In genomic region chr15:78946493-78946892, GRCh38 we compare ENCODE assay signal across 28 cellular contexts. TPM values are rescaled to one million over a fixed set of nuclear protein-coding genes. Genes with fewer than 3 reads are reported as not detected.
A peak's percentile ranks its signal among the peaks of the same experiment; 100 is the strongest.
DNase-seq lines count a peak whose midpoint lies in the region; ATAC-seq, FAIRE-seq and TF ChIP-seq lines count a peak whose summit lies in the region.
"Had no signal": no experiment of that assay in that cellular context is flagged by ENCODE, and none has a peak within 500 bp of the region (broad histone marks: within the 10 kb centered on the region; RNA-seq: fewer than 3 reads in every experiment).

No MANE protein-coding gene starts in this region.

- H3K27ac Mint-ChIP-seq in T-helper 17 cell (peak overlapping the region; percentile 16), memory B cell (peak overlapping the region; percentile 95)
- H3K27ac Mint-ChIP-seq: activated CD4-positive, alpha-beta T cell treated with anti-CD3 and anti-CD28 coated beads for 36 hours had no signal

- peaks cover 1% of the 10 kb centered on the region for H3K9me3 Mint-ChIP-seq in memory B cell

- ATAC-seq in HepG2 (no peak), right lobe of liver (no peak), T-helper 17 cell (no peak), memory B cell (ENCODE audit: low read depth) (no peak)
- ATAC-seq: activated CD4-positive, alpha-beta T cell treated with anti-CD3 and anti-CD28 coated beads for 36 hours; HCT116 had no signal

- TF ChIP-seq POLR2A in HepG2 (IDR thresholded peaks at IDR 0.05; ENCODE audit: insufficient read depth in 1 of 2, low read depth in 2 of 2, low read length in 2 of 2) (no peak), right lobe of liver (IDR thresholded peaks at IDR 0.05) (no peak)

- no peak overlapping the region for H3K9ac ChIP-seq in HepG2 (ENCODE audit: insufficient read depth, low read depth, low read length)

- TF ChIP-seq CTCF in HepG2 (CRISPR knock-in tag; IDR thresholded peaks at IDR 0.05) (no peak), right lobe of liver (IDR thresholded peaks at IDR 0.05) (no peak)

- no peaks in the 10 kb centered on the region; a peak in 2 of 5 replicates for H3K27me3 ChIP-seq in HepG2 (ENCODE audit: control insufficient read depth in 1 of 2, insufficient read depth in 2 of 2, low read length in 2 of 2)
- H3K27me3 ChIP-seq in right lobe of liver = no peaks in the 10 kb centered on the region
- H3K27me3 ChIP-seq: thyroid gland had no signal

- no peak overlapping the region for H3K27ac ChIP-seq in HepG2 (ENCODE audit: extremely low read length, insufficient read depth, low read length)
- no peak overlapping the region for H3K27ac ChIP-seq in right lobe of liver
- H3K27ac ChIP-seq: brain microvascular endothelial cell, thyroid gland, VCaP had no signal

- H3K79me2 ChIP-seq in HepG2 (ENCODE audit: insufficient read depth, low read length) = peaks cover 27% of the 10 kb centered on the region

- no TSS peak for BruUV-seq in HepG2 (replicated peaks; lab: Mats Ljungman, UMichigan)

- in situ Hi-C loops in HepG2 (cut with HindIII; ENCODE audit: extremely low pct_ligation_motif_present, low pct_unique_long_range_greater_than_20kb) = loop anchor here (5.0 kb wide), 1 partner anchor 61 kb away; no protein-coding TSS in a partner anchor

- H3K36me3 ChIP-seq in HepG2 (replicated peaks in 1 of 2; ENCODE audit: control insufficient read depth in 1 of 2, insufficient read depth in 2 of 2, low read length in 2 of 2) (no peaks in the 10 kb centered on the region), right lobe of liver (no peaks in the 10 kb centered on the region)
- H3K36me3 ChIP-seq: brain microvascular endothelial cell, thyroid gland had no signal

- intact Hi-C loops in HepG2 (cut with micrococcal nuclease; ENCODE audit: unreplicated experiment) (loop anchor here (10.0 kb wide), 1 partner anchor 48 kb away; no protein-coding TSS in a partner anchor), right lobe of liver (cut with DNase I) (no loop called here)

- 51% methylated on average over 5 of the region's 5 CpGs for WGBS in HepG2 (ENCODE audit: low lambda C conversion rate)
- WGBS in right lobe of liver (ENCODE audit: insufficient coverage, low coverage, low lambda C conversion rate, missing lambda C conversion rate) = 100% methylated on average over 4 of the region's 5 CpGs

- no peak for FAIRE-seq in HepG2 (lab: Jason Lieb, UNC)
- FAIRE-seq: GM12892 had no signal

- H3K4me1 ChIP-seq in HepG2 (ENCODE audit: insufficient read depth, low read length) (peaks cover 78% of the 10 kb centered on the region), right lobe of liver (peaks cover 0 to 41% (median 14%) of the 10 kb centered on the region in 4 donors)

- H3K27me3 Mint-ChIP-seq in T-helper 17 cell (no peaks in the 10 kb centered on the region), memory B cell (no peaks in the 10 kb centered on the region)

- no peak overlapping the region; the same call in 1 of the 2 replicates for H3K4me2 ChIP-seq in HepG2 (ENCODE audit: low read depth, low read length)
- H3K4me2 ChIP-seq: smooth muscle cell had no signal

- H3K9me3 ChIP-seq in HepG2 (ENCODE audit: low read length) = no peaks in the 10 kb centered on the region
- H3K9me3 ChIP-seq in right lobe of liver = no peaks in the 10 kb centered on the region
- no peaks in the 10 kb centered on the region for H3K9me3 ChIP-seq in T-helper 17 cell (ENCODE audit: control insufficient read depth, low read length, poor library complexity, severe bottlenecking)
- H3K9me3 ChIP-seq: Caco-2, thyroid gland had no signal

- H3K4me1 Mint-ChIP-seq in T-helper 17 cell = peaks cover 27% of the 10 kb centered on the region
- H3K4me1 Mint-ChIP-seq in memory B cell = peaks cover 30% of the 10 kb centered on the region

- no peaks in the 10 kb centered on the region for H4K20me1 ChIP-seq in HepG2 (ENCODE audit: insufficient read depth, low read length)

- H3K4me3 Mint-ChIP-seq in T-helper 17 cell = peak overlapping the region; percentile 39
- H3K4me3 Mint-ChIP-seq in memory B cell = no peak overlapping the region
- H3K4me3 Mint-ChIP-seq: activated CD4-positive, alpha-beta T cell treated with anti-CD3 and anti-CD28 coated beads for 36 hours had no signal

- H2AFZ ChIP-seq in HepG2 (ENCODE audit: low read length) = no peak overlapping the region

- no peaks in the 10 kb centered on the region for H3K36me3 Mint-ChIP-seq in T-helper 17 cell (ENCODE audit: low read depth)
- H3K36me3 Mint-ChIP-seq in memory B cell = no peaks in the 10 kb centered on the region

- DNase-seq in HepG2 (ENCODE audit: low spot score) = no peak
- DNase-seq in right lobe of liver = no peak
- no peak for DNase-seq in T-helper 17 cell
- DNase-seq in memory B cell (ENCODE audit: low spot score in 2 of 2) = no peak
- DNase-seq in AML-193 (lab: John Stamatoyannopoulos, UW) = no peak
- no peak for DNase-seq in stimulated activated naive CD4-positive, alpha-beta T cell (lab: John Stamatoyannopoulos, UW)
- DNase-seq in NCI-H1048 (lab: John Stamatoyannopoulos, UW) = no peak
- DNase-seq: ACHN; activated CD4-positive, alpha-beta T cell treated with anti-CD3 and anti-CD28 coated beads for 36 hours; activated gamma-delta T cell treated with Interleukin-2 at 50 U/mL for 16 hours; brain microvascular endothelial cell; Caco-2; DMS53; hippocampal formation; MV-4-11; NCI-H146; NCI-H226; NCI-H526 treated with DMSO at 0.1 percent for 48 hours; NK-92 treated with Interleukin-12 subunit alpha and Interleukin-12 subunit beta, amount 100 ng/mL, for 24 hours; SHP77; stimulated activated CD4-positive, alpha-beta T cell treated with anti-CD3 and anti-CD28 coated beads, Interleukin-2, amount 100 ng/mL, for 24 hours; T-helper 9 cell; thyroid gland had no signal

- no peak for TF ChIP-seq RAD21 in HepG2 (CRISPR knock-in tag; IDR thresholded peaks at IDR 0.05)

- POLR2A ChIA-PET in HepG2 (lab: Yijun Ruan, JAX) = no interaction called here

- CTCF ChIA-PET in HepG2 (lab: Yijun Ruan, JAX; ENCODE audit: low intra/inter-chr PET ratio, low total read pairs) = no interaction called here

- TF ChIP-seq EP300 in HepG2 (IDR thresholded peaks at IDR 0.05; ENCODE audit: low read depth in 2 of 2, low read length in 2 of 2) = no peak
- no peak for TF ChIP-seq EP300 in HepG2 (CRISPR knock-in tag; IDR thresholded peaks at IDR 0.05; ENCODE audit: borderline replicate concordance)

- H3K4me3 ChIP-seq in HepG2 (replicated peaks in 1 of 3; ENCODE audit: insufficient read depth in 1 of 3, low read depth in 2 of 3, low read length in 3 of 3) = no peak overlapping the region
- no peak overlapping the region for H3K4me3 ChIP-seq in right lobe of liver
- H3K4me3 ChIP-seq: lung, smooth muscle cell, thyroid gland had no signal

TF ChIP-seq in HepG2, 621 proteins besides CTCF, POLR2A, EP300 and RAD21 (continues in another document):
- TF ChIP-seq DZIP1 (CRISPR knock-in tag; IDR thresholded peaks at IDR 0.05) (no peak), ZNF629 (CRISPR knock-in tag; conservative IDR thresholded peaks at IDR 0.05) (peak; percentile 92), ZIK1 (CRISPR knock-in tag; IDR thresholded peaks at IDR 0.05; ENCODE audit: borderline replicate concordance, low read depth) (no peak), ZNF724P (CRISPR knock-in tag; IDR thresholded peaks at IDR 0.05; ENCODE audit: borderline replicate concordance) (no peak), ZMYM3 (CRISPR knock-in tag; IDR thresholded peaks at IDR 0.05) (peak; percentile 47; the same call in 1 of the 2 replicates), KLF9 (CRISPR knock-in tag; IDR thresholded peaks at IDR 0.05; ENCODE audit: low read depth) (no peak)

RNA-seq across cellular contexts. Expression of gene CTSH, which starts 1.6 kb away (rescaled TPM):
- total RNA-seq in HepG2 (2016; rRNA removed; fragmentation: Illumina TruSeq; extraction: Trizol) (145 and 265 TPM in 2 replicates), right lobe of liver (100 to 1,000 TPM in 2 of 6 experiments, 10 to 100 TPM in 4; 32.0 to 183 (median 98.1) TPM), T-helper 17 cell (100 to 1,000 TPM; 109 to 116 TPM)
- total RNA-seq in HepG2 (2016; cell fraction: cytosol; rRNA removed; fragmentation: Illumina TruSeq; extraction: Trizol; ENCODE audit: low read depth) = 38.3 and 41.8 TPM in 2 replicates
- total RNA-seq in HepG2 (2016; cell fraction: insoluble cytoplasmic fraction; rRNA removed; fragmentation: Illumina TruSeq; extraction: Trizol) = 147 and 263 TPM in 2 replicates
- 76.7 and 76.8 TPM in 2 replicates for total RNA-seq in HepG2 (2016; cell fraction: membrane; rRNA removed; fragmentation: Illumina TruSeq; extraction: Trizol)
- 192 and 212 TPM in 2 replicates for total RNA-seq in HepG2 (2016; cell fraction: nucleus; rRNA removed; fragmentation: Illumina TruSeq; extraction: Trizol)
- 653 and 707 TPM in 2 replicates for polyA plus RNA-seq in HepG2 (2011; rRNA removed)
- 619 and 690 TPM in 2 replicates for polyA plus RNA-seq in HepG2 (2011; cell fraction: cytosol; rRNA removed)
- 438 and 468 TPM in 2 replicates for polyA plus RNA-seq in HepG2 (2011; cell fraction: nucleus; rRNA removed)
- 370 and 429 TPM in 2 replicates for polyA plus RNA-seq in HepG2 (2012)
- polyA plus RNA-seq in HepG2 (2016; cell fraction: cytosol; fragmentation: Illumina TruSeq; extraction: Trizol; ENCODE audit: low read depth) = 85.5 and 99.3 TPM in 2 replicates
- 143 and 146 TPM in 2 replicates for polyA plus RNA-seq in HepG2 (2016; cell fraction: insoluble cytoplasmic fraction; fragmentation: Illumina TruSeq; extraction: Trizol; ENCODE audit: low read depth)
- polyA plus RNA-seq in HepG2 (2016; cell fraction: membrane; fragmentation: Illumina TruSeq; extraction: Trizol; ENCODE audit: low read depth) = 90.8 and 95.9 TPM in 2 replicates
- 337 and 346 TPM in 2 replicates for polyA plus RNA-seq in HepG2 (2016; cell fraction: nucleus; fragmentation: Illumina TruSeq; extraction: Trizol; ENCODE audit: insufficient read depth, low read depth)
- 0.44 and 261 TPM in 2 replicates for polyA minus RNA-seq in HepG2 (2011; rRNA and poly(A)+ RNA removed; ENCODE audit: low replicate concordance)
- 172 and 190 TPM in 2 replicates for polyA minus RNA-seq in HepG2 (2011; cell fraction: cytosol; rRNA and poly(A)+ RNA removed)
- 126 and 165 TPM in 2 replicates for polyA minus RNA-seq in HepG2 (2011; cell fraction: nucleus; rRNA and poly(A)+ RNA removed)
